In the genomic region with DNA sequence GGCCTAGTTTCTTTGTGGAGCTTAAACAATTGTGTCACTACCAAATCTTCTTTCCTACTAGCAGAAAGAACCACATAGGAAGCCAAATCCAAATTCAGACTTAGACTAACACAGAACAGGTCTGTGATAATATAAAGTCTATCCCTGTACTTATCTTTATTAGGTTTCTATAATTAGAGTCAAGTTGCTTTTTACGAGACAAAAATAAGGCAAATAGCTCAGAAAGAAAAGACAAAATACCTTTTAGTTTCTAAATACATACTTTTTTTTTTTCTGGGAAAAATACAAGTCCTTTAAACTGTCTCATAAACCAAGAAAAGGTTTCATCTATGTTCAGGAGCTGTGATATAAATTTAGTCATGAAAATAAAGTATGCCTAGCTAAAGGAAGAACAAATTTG, we compare ENCODE assay signal across 22 cellular contexts.
"Had no signal": no experiment of that assay in that cellular context is flagged by ENCODE, and none has a peak within 500 bp of the region (broad histone marks: within the 10 kb centered on the region; RNA-seq: fewer than 3 reads in every experiment).

No MANE protein-coding gene starts in this region.

- H3K27ac Mint-ChIP-seq: activated CD8-positive, alpha-beta T cell treated with anti-CD3 and anti-CD28 coated beads for 36 hours; activated naive CD8-positive, alpha-beta T cell; activated T-cell treated with anti-CD3 and anti-CD28 coated beads, Interleukin-2, amount 50 U/mL, for 72 hours; dendritic cell treated with granulocyte-macrophage colony-stimulating factor and Interleukin-4, amounts not matched to agents 40 ng/mL and 50 ng/mL, for 4 days; memory B cell; naive thymus-derived CD8-positive, alpha-beta T cell; progenitor cell of endocrine pancreas; T-helper 17 cell had no signal

- H3K4me2 ChIP-seq: hepatocyte had no signal

- H3K36me3 ChIP-seq: left lung, vagina had no signal

- H3K9me3 ChIP-seq: left lung, tibial artery, vagina had no signal

- H3K4me3 Mint-ChIP-seq: activated CD8-positive, alpha-beta T cell treated with anti-CD3 and anti-CD28 coated beads for 36 hours; activated naive CD8-positive, alpha-beta T cell; activated T-cell treated with anti-CD3 and anti-CD28 coated beads, Interleukin-2, amount 50 U/mL, for 72 hours; dendritic cell treated with granulocyte-macrophage colony-stimulating factor and Interleukin-4, amounts not matched to agents 40 ng/mL and 50 ng/mL, for 4 days; memory B cell; naive thymus-derived CD8-positive, alpha-beta T cell; T-helper 17 cell had no signal

- H2AFZ ChIP-seq: hepatocyte had no signal

- H3K36me3 Mint-ChIP-seq: activated naive CD8-positive, alpha-beta T cell; memory B cell; naive thymus-derived CD8-positive, alpha-beta T cell had no signal

- ATAC-seq: activated CD8-positive, alpha-beta T cell treated with anti-CD3 and anti-CD28 coated beads for 36 hours; activated T-cell treated with anti-CD3 and anti-CD28 coated beads, Interleukin-2, amount 50 U/mL, for 72 hours; left lung; naive thymus-derived CD8-positive, alpha-beta T cell; sciatic nerve; T-helper 17 cell had no signal

- DNase-seq: activated CD4-positive, alpha-beta T cell treated with anti-CD3 and anti-CD28 coated beads for 48 hours; activated CD8-positive, alpha-beta T cell treated with anti-CD3 and anti-CD28 coated beads for 36 hours; activated gamma-delta T cell; activated T-cell treated with anti-CD3 and anti-CD28 coated beads, Interleukin-2, amount 50 U/mL, for 72 hours; amniotic stem cell; brain microvascular endothelial cell; cerebellar nuclear complex; erythroblast; islet precursor cell; left lung; naive thymus-derived CD8-positive, alpha-beta T cell; stimulated activated CD4-positive, alpha-beta T cell treated with anti-CD3 and anti-CD28 coated beads, Interleukin-12 subunit alpha, Interleukin-12 subunit beta, amount 100 ng/mL, for 4 hours; stimulated activated CD4-positive, alpha-beta T cell treated with anti-CD3 and anti-CD28 coated beads, Interleukin-2, amount 100 ng/mL, for 24 hours; T-helper 17 cell; tibial artery had no signal

- H3K27me3 Mint-ChIP-seq: activated naive CD8-positive, alpha-beta T cell; dendritic cell treated with granulocyte-macrophage colony-stimulating factor and Interleukin-4, amounts not matched to agents 40 ng/mL and 50 ng/mL, for 4 days; progenitor cell of endocrine pancreas had no signal

- H3K4me1 Mint-ChIP-seq: memory B cell; naive thymus-derived CD8-positive, alpha-beta T cell; T-helper 17 cell had no signal

- H3K27me3 ChIP-seq: brain microvascular endothelial cell, hepatocyte, left lung, tibial artery, vagina had no signal

- H3K9me3 Mint-ChIP-seq: activated CD8-positive, alpha-beta T cell treated with anti-CD3 and anti-CD28 coated beads for 36 hours; activated T-cell treated with anti-CD3 and anti-CD28 coated beads, Interleukin-2, amount 50 U/mL, for 72 hours; dendritic cell treated with granulocyte-macrophage colony-stimulating factor and Interleukin-4, amounts not matched to agents 40 ng/mL and 50 ng/mL, for 4 days; memory B cell; naive thymus-derived CD8-positive, alpha-beta T cell had no signal

- H3K4me3 ChIP-seq: hepatocyte, left lung, tibial artery, vagina had no signal

- H3K27ac ChIP-seq: brain microvascular endothelial cell, hepatocyte, left lung, vagina had no signal
